Comparison of ENCODE assay signal across 10 cellular contexts in genomic region chr4:6272863-6273660, GRCh38. TPM values are rescaled to one million over a fixed set of nuclear protein-coding genes. Genes with fewer than 3 reads are reported as not detected.
DNase-seq lines count a peak whose midpoint lies in the region; FAIRE-seq and TF ChIP-seq lines count a peak whose summit lies in the region.
"Had no signal": no experiment of that assay in that cellular context is flagged by ENCODE, and none has a peak within 500 bp of the region (broad histone marks: within the 10 kb centered on the region; RNA-seq: fewer than 3 reads in every experiment).

No MANE protein-coding gene starts in this region.

- H3K9ac ChIP-seq in colonic mucosa (ENCODE audit: low read depth in 2 of 2, low read length in 2 of 2) (peak overlapping the region in 1 of 2 donors; percentile 39), mucosa of stomach (ENCODE audit: low read length) (peak overlapping the region; percentile 9)
- H3K9ac ChIP-seq: KMS-11, parathyroid adenoma had no signal

- in situ Hi-C loops in ACHN (cut with HindIII; ENCODE audit: low pct_ligation_motif_present, low pct_unique_long_range_greater_than_20kb, low sequenced_read_pairs), result no loop called here

- no peak for TF ChIP-seq CTCF in colonic mucosa (IDR thresholded peaks at IDR 0.05)

- H3K4me3 ChIP-seq in colonic mucosa (no peak overlapping the region), mucosa of stomach (ENCODE audit: low read length) (no peak overlapping the region)

- FAIRE-seq in GM19239 (lab: Jason Lieb, UNC), result no peak

- TF ChIP-seq POLR2A in erythroblast (IDR thresholded peaks at IDR 0.05; ENCODE audit: low read length), result no peak

- intact Hi-C loops in colonic mucosa (cut with DNase I), result no loop called here

- H3K4me1 ChIP-seq in colonic mucosa (peaks cover 6% of the 10 kb centered on the region), mucosa of stomach (ENCODE audit: control insufficient read depth, insufficient read depth, low read length) (peaks cover 50% of the 10 kb centered on the region)

- DNase-seq in ACHN (peak; percentile 88), HuH-7.5 (ENCODE audit: low spot score) (peak; percentile 40), colonic mucosa (no peak), erythroblast (lab: John Stamatoyannopoulos, UW) (no peak), NCI-H748 treated with DMSO at 0.1 percent for 48 hours (lab: John Stamatoyannopoulos, UW) (no peak), NCI-H2227 treated with DMSO at 0.1 percent for 48 hours (lab: John Stamatoyannopoulos, UW) (no peak), GM19239 (ENCODE audit: insufficient read length, low spot score) (no peak)

- H3K9me3 ChIP-seq in colonic mucosa (no peaks in the 10 kb centered on the region), mucosa of stomach (ENCODE audit: control insufficient read depth, low read length) (no peaks in the 10 kb centered on the region)

- H3K36me3 ChIP-seq in colonic mucosa (no peaks in the 10 kb centered on the region), mucosa of stomach (ENCODE audit: control insufficient read depth, insufficient read depth, low read length) (no peaks in the 10 kb centered on the region)

- peak overlapping the region; percentile 33 for H3K27ac ChIP-seq in colonic mucosa
- H3K27ac ChIP-seq: KMS-11, parathyroid adenoma had no signal

- H3K27me3 ChIP-seq in colonic mucosa, result no peaks in the 10 kb centered on the region
- no peaks in the 10 kb centered on the region for H3K27me3 ChIP-seq in mucosa of stomach (ENCODE audit: control insufficient read depth, insufficient read depth, low read length)

RNA-seq across cellular contexts. Expression of gene WFS1, which starts 3.4 kb away (rescaled TPM):
- 10 to 100 TPM; 12.1 to 12.7 TPM for total RNA-seq in colonic mucosa

Comparison
In these comparisons a context has a peak if more than half of its experiments do, and no peak if none do; other contexts are left out.
1. DNase-seq: peak in ACHN (single experiment) and HuH-7.5 (single experiment); none in colonic mucosa (single experiment), erythroblast (0 of 2), NCI-H748 treated with DMSO at 0.1 percent for 48 hours (single experiment), NCI-H2227 treated with DMSO at 0.1 percent for 48 hours (single experiment) and GM19239 (single experiment).